In genomic region chr6:140380371-140381218, GRCh38 we compare ENCODE assay signal across 19 cellular contexts.
DNase-seq lines count a peak whose midpoint lies in the region; ATAC-seq, FAIRE-seq and TF ChIP-seq lines count a peak whose summit lies in the region.
"Had no signal": no experiment of that assay in that cellular context is flagged by ENCODE, and none has a peak within 500 bp of the region (broad histone marks: within the 10 kb centered on the region; RNA-seq: fewer than 3 reads in every experiment).

No MANE protein-coding gene starts in this region.

- H3K27me3 ChIP-seq in breast epithelium, result no peaks in the 10 kb centered on the region
- no peaks in the 10 kb centered on the region for H3K27me3 ChIP-seq in adipocyte (replicated peaks; ENCODE audit: control insufficient read depth, insufficient read depth, low read length)
- H3K27me3 ChIP-seq in esophagus squamous epithelium, result no peaks in the 10 kb centered on the region
- H3K27me3 ChIP-seq: transverse colon had no signal

- H3K9me3 Mint-ChIP-seq in MCF 10A (ENCODE audit: unreplicated experiment), result no peaks in the 10 kb centered on the region
- H3K9me3 Mint-ChIP-seq: activated T-helper 1 cell treated with anti-CD3 and anti-CD28 coated beads, Interleukin-12 subunit alpha, Interleukin-12 subunit beta, Interleukin-2, Interleukin-4 antibody, amounts not matched to agents 30 ng/mL and 10 ng/mL and 1 ng/mL, durations not matched to agents 14 hours and 24 hours and 36 hours; IgD-negative memory B cell; stimulated activated effector memory CD8-positive, alpha-beta T cell treated with anti-CD3 and anti-CD28 coated beads, Interleukin-12 subunit alpha, Interleukin-12 subunit beta, amount 100 ng/mL, for 72 hours had no signal

- peak; percentile 19 for DNase-seq in MCF 10A (ENCODE audit: unreplicated experiment)
- no peak for DNase-seq in breast epithelium (ENCODE audit: low spot score in 2 of 2)
- peak; percentile 58 for DNase-seq in adipocyte (ENCODE audit: low read depth)
- no peak for DNase-seq in NCI-H1694 treated with DMSO at 0.1 percent for 48 hours (lab: John Stamatoyannopoulos, UW)
- no peak for DNase-seq in esophagus squamous epithelium (lab: John Stamatoyannopoulos, UW)
- DNase-seq: cerebellar nuclear complex, H7, head of caudate nucleus, kidney, NCI-H1417 treated with DMSO at 0.1 percent for 48 hours, transverse colon had no signal

- H3K27me3 Mint-ChIP-seq in MCF 10A (ENCODE audit: insufficient read depth, unreplicated experiment), result no peaks in the 10 kb centered on the region
- H3K27me3 Mint-ChIP-seq: IgD-negative memory B cell had no signal

- H3K27ac ChIP-seq in breast epithelium (no peak overlapping the region), esophagus squamous epithelium (no peak overlapping the region)
- H3K27ac ChIP-seq: A549, transverse colon had no signal

- TF ChIP-seq POLR2A in breast epithelium (IDR thresholded peaks at IDR 0.05) (no peak), esophagus squamous epithelium (IDR thresholded peaks at IDR 0.05) (no peak)

- peaks cover 17% of the 10 kb centered on the region for H3K4me1 Mint-ChIP-seq in MCF 10A (ENCODE audit: insufficient read depth, unreplicated experiment)
- H3K4me1 Mint-ChIP-seq: IgD-negative memory B cell; stimulated activated effector memory CD8-positive, alpha-beta T cell treated with anti-CD3 and anti-CD28 coated beads, Interleukin-12 subunit alpha, Interleukin-12 subunit beta, amount 100 ng/mL, for 72 hours had no signal

- H3K4me3 ChIP-seq in breast epithelium (no peak overlapping the region), adipocyte (ENCODE audit: low read length) (no peak overlapping the region), esophagus squamous epithelium (no peak overlapping the region)
- H3K4me3 ChIP-seq: A549, GM12878, transverse colon had no signal

- H3K4me1 ChIP-seq in breast epithelium (no peaks in the 10 kb centered on the region), adipocyte (ENCODE audit: control insufficient read depth, insufficient read depth, low read length) (peaks cover 16% of the 10 kb centered on the region), esophagus squamous epithelium (no peaks in the 10 kb centered on the region)
- H3K4me1 ChIP-seq: transverse colon had no signal

- BruUV-seq in MCF 10A (replicated peaks; lab: Mats Ljungman, UMichigan), result no TSS peak

- no peaks in the 10 kb centered on the region for H3K36me3 Mint-ChIP-seq in MCF 10A (ENCODE audit: insufficient read depth, unreplicated experiment)
- H3K36me3 Mint-ChIP-seq: stimulated activated effector memory CD8-positive, alpha-beta T cell treated with anti-CD3 and anti-CD28 coated beads, Interleukin-12 subunit alpha, Interleukin-12 subunit beta, amount 100 ng/mL, for 72 hours had no signal

- no peak overlapping the region for H3K9ac ChIP-seq in adipocyte (ENCODE audit: low read length)

- intact Hi-C loops in MCF 10A (cut with micrococcal nuclease) (no loop called here), breast epithelium (cut with DNase I; ENCODE audit: low total_unique reads) (no loop called here), esophagus squamous epithelium (cut with DNase I) (no loop called here)

- TF ChIP-seq CTCF in MCF 10A (IDR thresholded peaks at IDR 0.05; ENCODE audit: unreplicated experiment) (no peak), breast epithelium (IDR thresholded peaks at IDR 0.05) (no peak), esophagus squamous epithelium (IDR thresholded peaks at IDR 0.05) (no peak)

- H3K9me3 ChIP-seq in breast epithelium (peaks cover 0 to 6% of the 10 kb centered on the region in 2 donors), adipocyte (ENCODE audit: control insufficient read depth, low read length) (no peaks in the 10 kb centered on the region), esophagus squamous epithelium (peaks cover 0 to 9% (median 0%) of the 10 kb centered on the region in 3 donors)
- H3K9me3 ChIP-seq: transverse colon had no signal

- H3K27ac Mint-ChIP-seq in MCF 10A (ENCODE audit: low read depth, unreplicated experiment), result peak overlapping the region; percentile 52
- H3K27ac Mint-ChIP-seq: activated T-helper 1 cell treated with anti-CD3 and anti-CD28 coated beads, Interleukin-12 subunit alpha, Interleukin-12 subunit beta, Interleukin-2, Interleukin-4 antibody, amounts not matched to agents 30 ng/mL and 10 ng/mL and 1 ng/mL, durations not matched to agents 14 hours and 24 hours and 36 hours; IgD-negative memory B cell; stimulated activated effector memory CD8-positive, alpha-beta T cell treated with anti-CD3 and anti-CD28 coated beads, Interleukin-12 subunit alpha, Interleukin-12 subunit beta, amount 100 ng/mL, for 72 hours had no signal

- peak; percentile 86 for FAIRE-seq in islet of Langerhans (lab: Jason Lieb, UNC)
- FAIRE-seq: A549, GM12878, kidney had no signal

- 54 to 61% methylated on average over 3 of the region's 3 CpGs for WGBS in esophagus squamous epithelium, 2 donors

- H3K4me3 Mint-ChIP-seq in MCF 10A (ENCODE audit: unreplicated experiment), result no peak overlapping the region
- H3K4me3 Mint-ChIP-seq: activated T-helper 1 cell treated with anti-CD3 and anti-CD28 coated beads, Interleukin-12 subunit alpha, Interleukin-12 subunit beta, Interleukin-2, Interleukin-4 antibody, amounts not matched to agents 30 ng/mL and 10 ng/mL and 1 ng/mL, durations not matched to agents 14 hours and 24 hours and 36 hours; IgD-negative memory B cell; stimulated activated effector memory CD8-positive, alpha-beta T cell treated with anti-CD3 and anti-CD28 coated beads, Interleukin-12 subunit alpha, Interleukin-12 subunit beta, amount 100 ng/mL, for 72 hours had no signal

- H3K36me3 ChIP-seq in breast epithelium (no peaks in the 10 kb centered on the region), adipocyte (ENCODE audit: control insufficient read depth, insufficient read depth, low read length, severe bottlenecking) (no peaks in the 10 kb centered on the region), esophagus squamous epithelium (no peaks in the 10 kb centered on the region)
- H3K36me3 ChIP-seq: transverse colon had no signal

- CTCF ChIA-PET in MCF 10A (lab: Yijun Ruan, JAX), result interaction anchor here (0.7 to 1.0 kb wide), 2 partner anchors 1006 to 1549 kb away, joined by 3 to 7 read pairs; partner anchors contain the start of gene CITED2

- POLR2A ChIA-PET in MCF 10A (lab: Yijun Ruan, JAX), result interaction anchor here (0.6 to 1.2 kb wide), 5 partner anchors 76 to 422 kb away, joined by 3 read pairs; no protein-coding TSS in a partner anchor

- ATAC-seq in HG03442 (IDR thresholded peaks at IDR 0.05; ENCODE audit: unreplicated experiment) (no peak), GM18520 (IDR thresholded peaks at IDR 0.05; ENCODE audit: unreplicated experiment) (no peak)
- ATAC-seq: A549; GM12878; stimulated activated effector memory CD8-positive, alpha-beta T cell treated with anti-CD3 and anti-CD28 coated beads, Interleukin-12 subunit alpha, Interleukin-12 subunit beta, amount 100 ng/mL, for 72 hours had no signal

Comparison
In these comparisons a context has a peak if more than half of its experiments do, and no peak if none do; other contexts are left out.
1. DNase-seq: peak in MCF 10A (single experiment) and adipocyte (single experiment); none in breast epithelium (0 of 2), NCI-H1694 treated with DMSO at 0.1 percent for 48 hours (single experiment) and esophagus squamous epithelium (single experiment).